Comparison of ENCODE assay signal across 1 cellular context in genomic region chr22:21937821-21938070, GRCh38.
TF ChIP-seq lines count a peak whose summit lies in the region.

No MANE protein-coding gene starts in this region.

TF ChIP-seq in HCT116, 20 proteins besides CTCF, POLR2A, EP300 and RAD21 (continued from another document):
- TF ChIP-seq EGR1 (IDR thresholded peaks at IDR 0.05; ENCODE audit: low read depth): no peak
- TF ChIP-seq TCF7L2 (IDR thresholded peaks at IDR 0.05; ENCODE audit: borderline replicate concordance, extremely low read depth, insufficient read depth, insufficient read length): no peak
- no peak for TF ChIP-seq ZFX (IDR thresholded peaks at IDR 0.05)
